Comparison of ENCODE assay signal across 8 cellular contexts in the genomic region with DNA sequence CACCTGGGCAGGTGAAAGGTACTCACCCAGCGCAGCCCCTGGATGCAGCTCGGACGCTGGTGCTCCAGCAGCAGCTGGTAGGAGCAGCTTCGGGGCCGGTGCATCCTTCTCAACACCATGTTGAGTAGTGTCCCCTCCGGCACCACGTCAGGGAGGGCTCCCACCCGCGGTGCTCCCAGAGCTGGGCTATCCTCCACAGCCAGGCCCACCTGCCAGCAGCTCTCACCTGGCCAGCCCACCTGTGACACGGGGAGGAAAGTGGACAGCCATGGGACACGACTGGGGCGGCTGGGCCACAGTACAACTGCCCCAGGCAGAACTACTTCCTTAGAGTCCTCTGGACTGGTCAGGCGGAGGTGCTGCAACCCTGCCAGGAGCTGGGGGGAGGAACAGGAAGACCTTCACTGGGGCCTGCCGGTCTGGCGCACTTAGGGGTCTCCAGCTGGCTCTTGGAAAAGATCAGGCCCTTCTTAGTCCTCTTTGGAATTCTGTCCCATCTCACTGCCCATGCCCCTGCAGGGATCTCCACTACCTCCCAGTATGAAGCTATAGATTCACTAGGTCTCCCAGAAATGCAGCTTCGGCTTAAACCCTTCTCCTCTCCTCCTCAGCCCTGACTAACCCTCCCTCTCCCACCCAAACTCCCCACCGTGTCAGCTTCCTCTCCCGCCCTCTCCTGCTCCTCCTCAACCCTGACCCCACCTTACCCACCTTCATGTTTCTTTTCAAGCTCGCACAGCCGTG. TPM values are rescaled to one million over a fixed set of nuclear protein-coding genes. Genes with fewer than 3 reads are reported as not detected.
DNase-seq lines count a peak whose midpoint lies in the region; TF ChIP-seq lines count a peak whose summit lies in the region.

No MANE protein-coding gene starts in this region.

- no peak overlapping the region for H4K8ac ChIP-seq in neuronal stem cell (ENCODE audit: low read depth, low read length)

- peak overlapping the region; percentile 77 for H3K14ac ChIP-seq in neuronal stem cell (ENCODE audit: low read length)

- WGBS in neuronal stem cell (ENCODE audit: extremely low coverage in 2 of 2, insufficient read length in 2 of 2, insufficient replicate concordance in 1 of 2), 2 donors = no CpG with 5 or more reads among the region's 20 CpGs
- WGBS in adrenal gland, 4 donors = 22 to 54% (median 38%) methylated on average over 5 to 20 of the region's 20 CpGs

- H2BK120ac ChIP-seq in neuronal stem cell (ENCODE audit: low read depth, low read length) = no peak overlapping the region

- H3K4me2 ChIP-seq in neuronal stem cell (ENCODE audit: insufficient read depth, low read length, poor library complexity, severe bottlenecking) = peak overlapping the region; percentile 93

- H3K36me3 ChIP-seq in SK-N-MC (ENCODE audit: insufficient read depth, low read length) (no peaks in the 10 kb centered on the region), neuronal stem cell (replicated peaks in 1 of 2; ENCODE audit: control insufficient read depth in 2 of 2, insufficient read depth in 2 of 2, low read length in 2 of 2) (no peaks in the 10 kb centered on the region), adrenal gland (replicated peaks in 1 of 2) (no peaks in the 10 kb centered on the region)

- intact Hi-C loops in adrenal gland (cut with DNase I) = no loop called here
- intact Hi-C loops in posterior vena cava (cut with DNase I) = no loop called here

- H3K4me3 ChIP-seq in SK-N-MC (peak overlapping the region; percentile 89; the same call in 1 of the 2 replicates), fibroblast of villous mesenchyme (ENCODE audit: low read depth, low read length) (peak overlapping the region; percentile 66), neuronal stem cell (ENCODE audit: low read length in 2 of 2) (peak overlapping the region in 1 of 2 donors; percentile 70), adrenal gland (peak overlapping the region in 2 of 4 donors; percentile 55 to 73)

- H3K23ac ChIP-seq in neuronal stem cell (ENCODE audit: low read depth, low read length, poor library complexity) = peak overlapping the region; percentile 70

- H2BK12ac ChIP-seq in neuronal stem cell (ENCODE audit: low read length) = peak overlapping the region; percentile 85

- TF ChIP-seq POLR2A in adrenal gland (IDR thresholded peaks at IDR 0.05) = no peak

- H3K27me3 ChIP-seq in neuronal stem cell (ENCODE audit: control insufficient read depth in 3 of 3, insufficient read depth in 3 of 3, low read depth in 1 of 3, low read length in 3 of 3) (peaks cover 0 to 5% (median 0%) of the 10 kb centered on the region in 3 experiments), adrenal gland (no peaks in the 10 kb centered on the region)

- DNase-seq in C1 segment of cervical spinal cord (lab: John Stamatoyannopoulos, UW) = peak in 9 of 14 donors; percentile 49 to 71 (median 62)
- DNase-seq in SK-N-MC (ENCODE audit: low read depth, low spot score) = no peak
- DNase-seq in fibroblast of villous mesenchyme (ENCODE audit: low read depth) = no peak
- DNase-seq in neuronal stem cell (ENCODE audit: low spot score) = no peak
- DNase-seq in adrenal gland = no peak
- no peak for DNase-seq in HCEC 1CT
- no peak for DNase-seq in HK-2 (ENCODE audit: unreplicated experiment)
- no peak for DNase-seq in posterior vena cava (ENCODE audit: low spot score)

- peak overlapping the region; percentile 90 for H2BK15ac ChIP-seq in neuronal stem cell (ENCODE audit: low read length)

- H3K27ac ChIP-seq in SK-N-MC (no peak overlapping the region), neuronal stem cell (replicated peaks; ENCODE audit: low read length) (no peak overlapping the region), adrenal gland (peak overlapping the region in 2 of 5 donors; percentile 31 to 83)

- H3K79me1 ChIP-seq in neuronal stem cell (ENCODE audit: low read depth, low read length) = no peaks in the 10 kb centered on the region

- no peak overlapping the region for H2BK5ac ChIP-seq in neuronal stem cell (ENCODE audit: low read length)

- peak overlapping the region; percentile 78 for H2AK5ac ChIP-seq in neuronal stem cell (ENCODE audit: low read depth, low read length)

- H3K9ac ChIP-seq in SK-N-MC (ENCODE audit: insufficient read length) (no peak overlapping the region), neuronal stem cell (ENCODE audit: low read depth, low read length, poor library complexity) (peak overlapping the region; percentile 25)

- peak overlapping the region; percentile 85 for H3K18ac ChIP-seq in neuronal stem cell (ENCODE audit: low read length)

- peak overlapping the region; percentile 53 for H3K4ac ChIP-seq in neuronal stem cell (ENCODE audit: low read length)

- H2AFZ ChIP-seq in neuronal stem cell (ENCODE audit: low read length) = peak overlapping the region; percentile 98

- no peak for TF ChIP-seq CTCF in fibroblast of villous mesenchyme (IDR thresholded peaks at IDR 0.05; ENCODE audit: insufficient read depth, low read depth, low read length)
- TF ChIP-seq CTCF in adrenal gland (IDR thresholded peaks at IDR 0.05) = no peak

- H3K9me3 ChIP-seq in SK-N-MC (ENCODE audit: low read depth, low read length) (no peaks in the 10 kb centered on the region), neuronal stem cell (replicated peaks in 1 of 2; ENCODE audit: control insufficient read depth in 2 of 2, insufficient read depth in 1 of 2, low read depth in 1 of 2, low read length in 2 of 2) (no peaks in the 10 kb centered on the region), adrenal gland (replicated peaks in 1 of 3) (no peaks in the 10 kb centered on the region)

- H4K91ac ChIP-seq in neuronal stem cell (ENCODE audit: low read depth, low read length, poor library complexity) = peak overlapping the region; percentile 50

- peaks cover 17 to 22% of the 10 kb centered on the region in 2 donors for H3K4me1 ChIP-seq in neuronal stem cell (ENCODE audit: control insufficient read depth in 2 of 2, insufficient read depth in 1 of 2, low read depth in 1 of 2, low read length in 2 of 2)
- peaks cover 10 to 18% of the 10 kb centered on the region in 2 donors for H3K4me1 ChIP-seq in adrenal gland (replicated peaks in 1 of 2)

RNA-seq across cellular contexts. Expression of a gene that starts 0.7 kb away (rescaled TPM):
- total RNA-seq in fibroblast of villous mesenchyme (3.2 and 9.1 TPM in 2 replicates), adrenal gland (10 to 100 TPM in 3 of 8 donors, 1 to 10 TPM in 5; 2.4 to 14.6 (median 9.3) TPM), posterior vena cava (10 to 100 TPM; 18.3 to 33.5 TPM)
- 1.3 TPM for polyA plus RNA-seq in neuronal stem cell (2013, experiment 1 of 2)
- 1.1 TPM for polyA plus RNA-seq in neuronal stem cell (2013, experiment 2 of 2)
- 10 to 100 TPM in 2 of 3 donors, 1 to 10 TPM in 1; 1.4 to 69.4 (median 43.8) TPM for polyA plus RNA-seq in adrenal gland

RNA-seq across cellular contexts. Expression of a gene that starts 15.0 kb away (rescaled TPM):
- total RNA-seq in fibroblast of villous mesenchyme (10.6 and 19.4 TPM in 2 replicates), adrenal gland (10 to 100 TPM; 52.5 to 91.9 (median 73.6) TPM), posterior vena cava (10 to 100 TPM; 28.5 to 33.8 TPM)
- 12.5 TPM for polyA plus RNA-seq in neuronal stem cell (2013, experiment 1 of 2)
- polyA plus RNA-seq in neuronal stem cell (2013, experiment 2 of 2) = 12.3 TPM
- polyA plus RNA-seq in adrenal gland = 10 to 100 TPM; 36.3 to 51.0 (median 44.8) TPM

RNA-seq across cellular contexts. Expression of a gene that starts 32.7 kb away (rescaled TPM):
- total RNA-seq in fibroblast of villous mesenchyme (not detected in 2 replicates), adrenal gland (1 to 10 TPM in 3 of 8 donors, under 1 TPM in 2, not detected in 3; 0.18 to 2.6 (median 1.1) TPM), posterior vena cava (1 to 10 TPM in 1 of 2 donors, under 1 TPM in 1; 0.38 to 1.7 TPM)
- not detected for polyA plus RNA-seq in neuronal stem cell (2013, experiment 1 of 2)
- polyA plus RNA-seq in neuronal stem cell (2013, experiment 2 of 2) = 0.07 TPM
- polyA plus RNA-seq in adrenal gland = under 1 TPM; 0.11 to 0.51 (median 0.16) TPM

RNA-seq across cellular contexts. Expression of a gene that starts 52.2 kb away (rescaled TPM):
- total RNA-seq in fibroblast of villous mesenchyme (19.0 and 26.3 TPM in 2 replicates), adrenal gland (10 to 100 TPM in 7 of 8 donors, 1 to 10 TPM in 1; 9.1 to 26.5 (median 16.7) TPM), posterior vena cava (10 to 100 TPM; 23.2 to 24.0 TPM)
- 49.8 TPM for polyA plus RNA-seq in neuronal stem cell (2013, experiment 1 of 2)
- polyA plus RNA-seq in neuronal stem cell (2013, experiment 2 of 2) = 50.8 TPM
- 10 to 100 TPM in 1 of 3 donors, 1 to 10 TPM in 2; 7.3 to 56.1 (median 7.3) TPM for polyA plus RNA-seq in adrenal gland

Comparison
In these comparisons a context has a peak if more than half of its experiments do, and no peak if none do; other contexts are left out.
1. DNase-seq: peak in C1 segment of cervical spinal cord (9 of 14); none in SK-N-MC (single experiment), fibroblast of villous mesenchyme (single experiment), neuronal stem cell (single experiment), adrenal gland (0 of 7), HCEC 1CT (single experiment), HK-2 (single experiment) and posterior vena cava (single experiment).